29 cellular contexts compared by ENCODE assay signal in the genomic region with DNA sequence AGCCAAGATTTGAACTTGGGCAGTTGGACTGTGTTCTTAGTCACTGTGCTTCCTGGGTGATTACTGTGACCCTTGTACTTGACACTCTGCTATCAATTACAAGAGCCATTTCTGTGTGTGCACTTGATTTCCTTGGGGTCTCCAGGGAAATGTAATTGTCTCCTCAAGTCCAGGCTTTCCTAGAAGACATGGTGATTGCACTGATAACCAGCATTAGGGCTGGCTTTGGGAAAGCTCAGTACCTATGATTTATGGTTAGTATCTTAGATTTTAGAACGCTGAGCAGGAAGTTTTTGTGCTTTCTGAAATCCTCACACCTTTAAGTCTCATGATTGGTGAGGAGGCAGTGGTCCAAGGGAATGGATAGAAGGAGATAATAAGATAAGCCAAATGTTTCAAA. TPM values are rescaled to one million over a fixed set of nuclear protein-coding genes. Genes with fewer than 3 reads are reported as not detected.
"Had no signal": no experiment of that assay in that cellular context is flagged by ENCODE, and none has a peak within 500 bp of the region (broad histone marks: within the 10 kb centered on the region; RNA-seq: fewer than 3 reads in every experiment).

No MANE protein-coding gene starts in this region.

- DNase-seq: activated CD4-positive, alpha-beta T cell treated with anti-CD3 and anti-CD28 coated beads for 4 hours; activated CD4-positive, alpha-beta T cell treated with anti-CD3 and anti-CD28 coated beads, Interleukin-2, amount 50 U/mL, for 4 hours; activated naive CD4-positive, alpha-beta T cell; activated T-cell treated with anti-CD3 and anti-CD28 coated beads for 4 hours; activated T-cell treated with anti-CD3 and anti-CD28 coated beads, Interleukin-2, amount 50 U/mL, for 72 hours; aorta; body of pancreas; cerebellar nuclear complex; colonic mucosa; effector memory CD4-positive, alpha-beta T cell; islet precursor cell; left ventricle myocardium superior; naive B cell; nucleus accumbens; psoas muscle; stimulated activated CD4-positive, alpha-beta T cell treated with anti-CD3 and anti-CD28 coated beads, Interleukin-15, amount 100 ng/mL, for 24 hours; stimulated activated CD4-positive, alpha-beta T cell treated with anti-CD3 and anti-CD28 coated beads, Interleukin-2, amount 100 ng/mL, for 24 hours; stimulated activated naive B cell treated with anti-CD40 and anti-IgM and Interleukin-4, amounts not matched to agents 10 μg/mL and 1 μg/mL and 100 μg/mL, for 72 hours; stomach; T-helper 9 cell; thyroid gland; upper lobe of right lung had no signal

- H3K36me3 ChIP-seq: adrenal gland, cardiac muscle cell, colonic mucosa, gastroesophageal sphincter, stomach, thyroid gland, upper lobe of right lung had no signal

- H3K27ac ChIP-seq: adrenal gland, body of pancreas, cardiac muscle cell, colonic mucosa, gastroesophageal sphincter, hepatocyte, parathyroid adenoma, psoas muscle, stomach, thyroid gland, upper lobe of right lung, VCaP had no signal

- H3K27ac Mint-ChIP-seq: activated naive CD4-positive, alpha-beta T cell treated with anti-CD3 and anti-CD28 coated beads, Interleukin-2, amount 50 U/mL, for 72 hours; activated T-cell treated with anti-CD3 and anti-CD28 coated beads, Interleukin-2, amount 50 U/mL, for 72 hours; naive B cell; stimulated activated naive B cell treated with anti-CD40 and anti-IgM and Interleukin-4, amounts not matched to agents 10 μg/mL and 1 μg/mL and 100 μg/mL, for 72 hours had no signal

- H3K4me3 Mint-ChIP-seq: activated T-cell treated with anti-CD3 and anti-CD28 coated beads, Interleukin-2, amount 50 U/mL, for 72 hours; stimulated activated naive B cell treated with anti-CD40 and anti-IgM and Interleukin-4, amounts not matched to agents 10 μg/mL and 1 μg/mL and 100 μg/mL, for 72 hours had no signal

- H3K9me3 ChIP-seq: adrenal gland, body of pancreas, colonic mucosa, gastroesophageal sphincter, psoas muscle, stomach, thyroid gland, upper lobe of right lung had no signal

- H3K4me3 ChIP-seq: adrenal gland, body of pancreas, cardiac muscle cell, colonic mucosa, gastroesophageal sphincter, hepatocyte, psoas muscle, stomach, thyroid gland, upper lobe of right lung had no signal

- H3K4me1 ChIP-seq: colonic mucosa had no signal

- H3K9me3 Mint-ChIP-seq: activated naive CD4-positive, alpha-beta T cell treated with anti-CD3 and anti-CD28 coated beads, Interleukin-2, amount 50 U/mL, for 72 hours; activated T-cell treated with anti-CD3 and anti-CD28 coated beads, Interleukin-2, amount 50 U/mL, for 72 hours; stimulated activated naive B cell treated with anti-CD40 and anti-IgM and Interleukin-4, amounts not matched to agents 10 μg/mL and 1 μg/mL and 100 μg/mL, for 72 hours had no signal

- H3K27me3 ChIP-seq: thyroid gland had no signal

RNA-seq across cellular contexts. Expression of gene CLDN11, which starts 1.6 kb away (rescaled TPM):
- total RNA-seq: activated naive CD4-positive, alpha-beta T cell treated with anti-CD3 and anti-CD28 coated beads, Interleukin-2, amount 50 U/mL, for 72 hours; activated T-cell treated with anti-CD3 and anti-CD28 coated beads, Interleukin-2, amount 50 U/mL, for 72 hours had no signal
- polyA plus RNA-seq: cardiac muscle cell had no signal
